In genomic region chr1:155079487-155080249, GRCh38 we compare ENCODE assay signal across 1 cellular context.
TF ChIP-seq lines count a peak whose summit lies in the region.

No MANE protein-coding gene starts in this region.

TF ChIP-seq in IMR-90, 13 proteins besides CTCF, POLR2A, EP300 and RAD21:
- TF ChIP-seq RFX5 (IDR thresholded peaks at IDR 0.05; ENCODE audit: low read depth, low read length) (no peak), MXI1 (IDR thresholded peaks at IDR 0.05; ENCODE audit: borderline replicate concordance, low read depth, low read length) (no peak), CHD1 (IDR thresholded peaks at IDR 0.05; ENCODE audit: low read depth, low read length) (no peak), SMC3 (IDR thresholded peaks at IDR 0.05; ENCODE audit: low read depth, low read length) (no peak), NFE2L2 (IDR thresholded peaks at IDR 0.05; ENCODE audit: low read depth, low read length) (no peak), USF2 (IDR thresholded peaks at IDR 0.05; ENCODE audit: low read depth, low read length) (no peak), RCOR1 (IDR thresholded peaks at IDR 0.05; ENCODE audit: insufficient replicate concordance, low read length) (no peak), MAZ (IDR thresholded peaks at IDR 0.05; ENCODE audit: borderline replicate concordance, low read depth, low read length) (no peak), ELK1 (IDR thresholded peaks at IDR 0.05; ENCODE audit: borderline replicate concordance, low read depth, low read length) (no peak), MAFK (IDR thresholded peaks at IDR 0.05; ENCODE audit: low read depth, low read length) (no peak), FOS (IDR thresholded peaks at IDR 0.05; ENCODE audit: low read depth, low read length) (no peak)
